Comparison of ENCODE assay signal across 12 cellular contexts in genomic region chr18:77081387-77081773, GRCh38. TPM values are rescaled to one million over a fixed set of nuclear protein-coding genes. Genes with fewer than 3 reads are reported as not detected.
DNase-seq lines count a peak whose midpoint lies in the region; ATAC-seq and TF ChIP-seq lines count a peak whose summit lies in the region.
"Had no signal": no experiment of that assay in that cellular context is flagged by ENCODE, and none has a peak within 500 bp of the region (broad histone marks: within the 10 kb centered on the region; RNA-seq: fewer than 3 reads in every experiment).

No MANE protein-coding gene starts in this region.

- peaks cover 81% of the 10 kb centered on the region for H3K4me1 Mint-ChIP-seq in activated CD4-positive, alpha-beta T cell treated with anti-CD3 and anti-CD28 coated beads for 36 hours
- H3K4me1 Mint-ChIP-seq in central memory CD8-positive, alpha-beta T cell = peaks cover 92% of the 10 kb centered on the region

- TF ChIP-seq CTCF in WERI-Rb-1 (IDR thresholded peaks at IDR 0.05; ENCODE audit: low read depth, low read length) = no peak

- POLR2A ChIA-PET in activated CD4-positive, alpha-beta T cell treated with anti-CD3 and anti-CD28 coated beads for 36 hours (lab: Charles Lee) = no interaction called here

- H3K9me3 ChIP-seq in WERI-Rb-1 (ENCODE audit: severe bottlenecking) = no peaks in the 10 kb centered on the region

- peaks cover 44% of the 10 kb centered on the region for H3K36me3 Mint-ChIP-seq in activated CD4-positive, alpha-beta T cell treated with anti-CD3 and anti-CD28 coated beads for 36 hours (ENCODE audit: low read depth)
- H3K36me3 Mint-ChIP-seq in central memory CD8-positive, alpha-beta T cell (ENCODE audit: insufficient read depth) = peaks cover 23% of the 10 kb centered on the region

- no peak for ATAC-seq in activated CD4-positive, alpha-beta T cell treated with anti-CD3 and anti-CD28 coated beads for 36 hours
- no peak for ATAC-seq in central memory CD8-positive, alpha-beta T cell (replicated peaks; ENCODE audit: extremely low read depth, poor library complexity, severe bottlenecking)
- peak; percentile 49 for ATAC-seq in sciatic nerve

- H3K4me3 ChIP-seq in WERI-Rb-1 (ENCODE audit: low read depth, low read length) = no peak overlapping the region

- H3K9me3 Mint-ChIP-seq in activated CD4-positive, alpha-beta T cell treated with anti-CD3 and anti-CD28 coated beads for 36 hours (ENCODE audit: low read depth) = no peaks in the 10 kb centered on the region
- no peaks in the 10 kb centered on the region for H3K9me3 Mint-ChIP-seq in central memory CD8-positive, alpha-beta T cell

- no peak for DNase-seq in activated CD4-positive, alpha-beta T cell treated with anti-CD3 and anti-CD28 coated beads for 36 hours
- DNase-seq in activated CD4-positive, alpha-beta T cell treated with anti-CD3 and anti-CD28 coated beads, Interleukin-2, amount 50 U/mL, for 48 hours = no peak
- peak; percentile 57 for DNase-seq in NOMO-1 treated with dmso at 0.1 percent for 144 hours (lab: John Stamatoyannopoulos, UW; ENCODE audit: unreplicated experiment)
- no peak for DNase-seq in central memory CD8-positive, alpha-beta T cell (ENCODE audit: low spot score in 2 of 2)
- DNase-seq in sciatic nerve (ENCODE audit: low spot score) = no peak
- DNase-seq in WERI-Rb-1 = no peak
- DNase-seq in stimulated activated CD4-positive, alpha-beta T cell treated with anti-CD3 and anti-CD28 coated beads, Interleukin-2, amount 100 ng/mL, for 48 hours = no peak
- no peak for DNase-seq in NCI-H1417 treated with DMSO at 0.1 percent for 48 hours (lab: John Stamatoyannopoulos, UW)
- DNase-seq: activated T-cell treated with anti-CD3 and anti-CD28 coated beads for 4 hours, NCI-H146, SHP77 had no signal

- no peaks in the 10 kb centered on the region for H3K27me3 Mint-ChIP-seq in activated CD4-positive, alpha-beta T cell treated with anti-CD3 and anti-CD28 coated beads for 36 hours
- H3K27me3 Mint-ChIP-seq in central memory CD8-positive, alpha-beta T cell = no peaks in the 10 kb centered on the region

- CTCF ChIA-PET in activated CD4-positive, alpha-beta T cell treated with anti-CD3 and anti-CD28 coated beads for 36 hours (lab: Charles Lee) = interaction anchor here (0.6 kb wide), 1 partner anchor 87 kb away, joined by 3 read pairs; no protein-coding TSS in a partner anchor

- H3K27me3 ChIP-seq in WERI-Rb-1 (ENCODE audit: insufficient read depth, low read depth, severe bottlenecking) = no peaks in the 10 kb centered on the region

- H3K4me3 Mint-ChIP-seq in activated CD4-positive, alpha-beta T cell treated with anti-CD3 and anti-CD28 coated beads for 36 hours = no peak overlapping the region
- H3K4me3 Mint-ChIP-seq in central memory CD8-positive, alpha-beta T cell = peak overlapping the region; percentile 63

- no peaks in the 10 kb centered on the region for H3K36me3 ChIP-seq in WERI-Rb-1

- no peak overlapping the region for H3K27ac ChIP-seq in WERI-Rb-1

- peak overlapping the region; percentile 47 for H3K27ac Mint-ChIP-seq in activated CD4-positive, alpha-beta T cell treated with anti-CD3 and anti-CD28 coated beads for 36 hours
- peak overlapping the region; percentile 91 for H3K27ac Mint-ChIP-seq in central memory CD8-positive, alpha-beta T cell (ENCODE audit: low read depth)

- intact Hi-C loops in activated CD4-positive, alpha-beta T cell treated with anti-CD3 and anti-CD28 coated beads for 36 hours (cut with DNase I, micrococcal nuclease) = no loop called here
- intact Hi-C loops in sciatic nerve (cut with DNase I) = no loop called here

RNA-seq across cellular contexts. Expression of gene MBP, which starts 51.2 kb away (rescaled TPM):
- 10 to 100 TPM; 47.0 to 65.7 TPM for total RNA-seq in activated CD4-positive, alpha-beta T cell treated with anti-CD3 and anti-CD28 coated beads for 36 hours
- 2,463 TPM for total RNA-seq in sciatic nerve
- total RNA-seq: A172 had no signal

Comparison
In these comparisons a context has a peak if more than half of its experiments do, and no peak if none do; other contexts are left out.
1. RNA of gene MBP, which starts 51.2 kb away (total RNA-seq): 2,463 TPM in sciatic nerve (single experiment); 47.0 to 65.7 TPM in activated CD4-positive, alpha-beta T cell treated with anti-CD3 and anti-CD28 coated beads for 36 hours; every median in the first group is over 10 times any median in the second.